In genomic region chr2:235924675-235925063, GRCh38 we compare ENCODE assay signal across 20 cellular contexts.
"Had no signal": no experiment of that assay in that cellular context is flagged by ENCODE, and none has a peak within 500 bp of the region (broad histone marks: within the 10 kb centered on the region; RNA-seq: fewer than 3 reads in every experiment).

No MANE protein-coding gene starts in this region.

- H3K27me3 ChIP-seq: esophagus muscularis mucosa, gastroesophageal sphincter, sigmoid colon, stomach had no signal

- H3K4me1 Mint-ChIP-seq: mesothelial cell of epicardium, neural crest cell had no signal

- H3K4me1 ChIP-seq: gastroesophageal sphincter, sigmoid colon had no signal

- DNase-seq: effector memory CD4-positive, alpha-beta T cell; foreskin fibroblast; glutamatergic neuron; islet precursor cell; mammary epithelial cell; natural killer cell; sigmoid colon; stimulated activated CD4-positive, alpha-beta T cell treated with anti-CD3 and anti-CD28 coated beads, Interleukin-2, amount 100 ng/mL, for 24 hours; stimulated activated CD4-positive, alpha-beta T cell treated with anti-CD3 and anti-CD28 coated beads, Interleukin-4, amount 100 ng/mL, for 4 hours; stimulated activated naive CD4-positive, alpha-beta T cell; stomach; substantia nigra; trophoblast cell had no signal

- H3K4me3 Mint-ChIP-seq: mesothelial cell of epicardium, natural killer cell, neural crest cell had no signal

- ATAC-seq: gastroesophageal sphincter, left lobe of liver had no signal

- H3K9me3 ChIP-seq: esophagus muscularis mucosa, gastroesophageal sphincter, sigmoid colon, stomach had no signal

- H3K4me3 ChIP-seq: esophagus muscularis mucosa, gastroesophageal sphincter, sigmoid colon, skin epidermis, stomach had no signal

- H3K27ac Mint-ChIP-seq: mesothelial cell of epicardium, natural killer cell had no signal

- H3K27ac ChIP-seq: epithelial cell of prostate, esophagus muscularis mucosa, gastroesophageal sphincter, sigmoid colon, skin epidermis, stomach had no signal

- H3K36me3 Mint-ChIP-seq: natural killer cell had no signal

- H3K9me3 Mint-ChIP-seq: natural killer cell, neural crest cell had no signal
